9 cellular contexts compared by ENCODE assay signal in the genomic region with DNA sequence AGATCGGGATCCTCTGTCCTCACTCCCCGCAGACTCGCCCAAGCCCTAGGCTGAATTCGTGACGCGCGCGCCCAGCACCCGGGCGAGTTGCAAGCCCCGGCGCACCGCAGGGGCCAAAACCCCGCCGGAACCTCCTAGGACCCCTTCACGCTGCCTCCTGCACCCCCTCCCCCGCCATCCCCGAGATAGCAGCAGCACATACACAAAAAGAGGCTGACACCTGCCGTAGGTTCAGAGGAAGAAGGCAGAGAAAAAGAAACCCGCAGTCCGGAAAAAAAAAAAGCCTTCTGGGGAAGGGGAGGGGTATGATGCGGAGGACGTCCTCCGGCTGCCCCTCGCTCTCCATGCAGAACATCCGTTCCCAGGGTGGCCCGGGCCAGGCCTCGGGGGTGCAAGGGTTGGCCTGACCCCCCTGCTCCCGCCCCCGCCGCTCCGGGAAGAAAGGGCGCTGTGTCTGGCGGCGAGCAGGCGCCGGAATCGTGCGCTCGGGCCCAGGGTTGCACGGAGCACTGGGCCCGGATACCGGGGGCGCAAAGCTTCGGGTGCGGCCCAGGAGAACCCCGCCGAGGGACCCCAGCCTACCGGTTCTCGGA. TPM values are rescaled to one million over a fixed set of nuclear protein-coding genes. Genes with fewer than 3 reads are reported as not detected.
DNase-seq lines count a peak whose midpoint lies in the region; TF ChIP-seq lines count a peak whose summit lies in the region.
"Had no signal": no experiment of that assay in that cellular context is flagged by ENCODE, and none has a peak within 500 bp of the region (broad histone marks: within the 10 kb centered on the region; RNA-seq: fewer than 3 reads in every experiment).

No MANE protein-coding gene starts in this region.

- POLR2A ChIA-PET in activated CD4-positive, alpha-beta T cell treated with anti-CD3 and anti-CD28 coated beads, Interleukin-2, amount 10 ng/mL, durations not matched to agents 7 days and 5 days (lab: Charles Lee), result no interaction called here

- no peak overlapping the region for H3K27ac Mint-ChIP-seq in activated CD4-positive, alpha-beta T cell treated with anti-CD3 and anti-CD28 coated beads, Interleukin-2, amount 10 ng/mL, durations not matched to agents 7 days and 5 days

- H3K9me3 ChIP-seq in colonic mucosa (no peaks in the 10 kb centered on the region), transverse colon (no peaks in the 10 kb centered on the region)

- DNase-seq in activated CD4-positive, alpha-beta T cell treated with anti-CD3 and anti-CD28 coated beads, Interleukin-2, amount 10 ng/mL, durations not matched to agents 7 days and 5 days, result no peak
- DNase-seq in activated CD4-positive, alpha-beta T cell treated with anti-CD3 and anti-CD28 coated beads, Interleukin-2, amount 50 U/mL, for 4 hours, result no peak
- DNase-seq in colonic mucosa (no peak), medulla oblongata (ENCODE audit: extremely low spot score) (peak; percentile 13), transverse colon (no peak), CD1c-positive myeloid dendritic cell (ENCODE audit: extremely low spot score) (no peak), KG1 (lab: John Stamatoyannopoulos, UW) (no peak)
- DNase-seq in activated CD8-positive, alpha-beta memory T cell treated with anti-CD3 and anti-CD28 coated beads for 24 hours, result no peak

- no peaks in the 10 kb centered on the region for H3K36me3 Mint-ChIP-seq in activated CD4-positive, alpha-beta T cell treated with anti-CD3 and anti-CD28 coated beads, Interleukin-2, amount 10 ng/mL, durations not matched to agents 7 days and 5 days (ENCODE audit: low read depth)

- H3K27me3 Mint-ChIP-seq in activated CD4-positive, alpha-beta T cell treated with anti-CD3 and anti-CD28 coated beads, Interleukin-2, amount 10 ng/mL, durations not matched to agents 7 days and 5 days, result peaks cover 36% of the 10 kb centered on the region

- in situ Hi-C loops in transverse colon (cut with MboI; ENCODE audit: low pct_ligation_motif_present in 1 of 4, low pct_unique_long_range_greater_than_20kb in 1 of 4, low sequenced_read_pairs in 3 of 4), result no loop called here

- H3K27me3 ChIP-seq in colonic mucosa (peaks cover 14% of the 10 kb centered on the region), transverse colon (peaks cover 13% of the 10 kb centered on the region)

- peak overlapping the region in 1 of 2 donors; percentile 12 for H3K9ac ChIP-seq in colonic mucosa (ENCODE audit: low read depth in 2 of 2, low read length in 2 of 2)
- H3K9ac ChIP-seq: BLaER1 treated with 17β-estradiol and CSF1 and Interleukin-3, amounts not matched to agents 10 nM and 100 nM had no signal

- H3K4me1 ChIP-seq in colonic mucosa (no peaks in the 10 kb centered on the region), transverse colon (no peaks in the 10 kb centered on the region)

- CTCF ChIA-PET in activated CD4-positive, alpha-beta T cell treated with anti-CD3 and anti-CD28 coated beads, Interleukin-2, amount 10 ng/mL, durations not matched to agents 7 days and 5 days (lab: Charles Lee), result no interaction called here

- peaks cover 4% of the 10 kb centered on the region for H3K4me1 Mint-ChIP-seq in activated CD4-positive, alpha-beta T cell treated with anti-CD3 and anti-CD28 coated beads, Interleukin-2, amount 10 ng/mL, durations not matched to agents 7 days and 5 days

- WGBS in transverse colon (ENCODE audit: low coverage in 1 of 2), 2 donors, result 2% methylated on average over 50 of the region's 50 CpGs; no CpG with 5 or more reads in 1 of the 2 donors

- TF ChIP-seq CTCF in colonic mucosa (IDR thresholded peaks at IDR 0.05) (no peak), transverse colon (IDR thresholded peaks at IDR 0.05) (no peak)

- H3K4me3 Mint-ChIP-seq in activated CD4-positive, alpha-beta T cell treated with anti-CD3 and anti-CD28 coated beads, Interleukin-2, amount 10 ng/mL, durations not matched to agents 7 days and 5 days, result peak overlapping the region; percentile 54

- no peaks in the 10 kb centered on the region for H3K9me3 Mint-ChIP-seq in activated CD4-positive, alpha-beta T cell treated with anti-CD3 and anti-CD28 coated beads, Interleukin-2, amount 10 ng/mL, durations not matched to agents 7 days and 5 days

- peak overlapping the region; percentile 19 for H3K4me3 ChIP-seq in colonic mucosa
- peak overlapping the region in 3 of 4 donors; percentile 18 to 42 (median 23) for H3K4me3 ChIP-seq in transverse colon
- H3K4me3 ChIP-seq: BLaER1 treated with 17β-estradiol and CSF1 and Interleukin-3, amounts not matched to agents 10 nM and 100 nM had no signal

- TF ChIP-seq POLR2A in transverse colon (IDR thresholded peaks at IDR 0.05), result no peak

- H3K27ac ChIP-seq in colonic mucosa (no peak overlapping the region), transverse colon (peak overlapping the region in 3 of 4 donors; percentile 6 to 43 (median 31))
- H3K27ac ChIP-seq: BLaER1 treated with 17β-estradiol and CSF1 and Interleukin-3, amounts not matched to agents 10 nM and 100 nM had no signal

- intact Hi-C loops in colonic mucosa (cut with DNase I), result no loop called here
- intact Hi-C loops in transverse colon (cut with DNase I; ENCODE audit: low total_unique reads), result no loop called here

- no peak for TF ChIP-seq EP300 in transverse colon (IDR thresholded peaks at IDR 0.05; ENCODE audit: low read depth)

- H3K36me3 ChIP-seq in colonic mucosa, result no peaks in the 10 kb centered on the region
- H3K36me3 ChIP-seq in transverse colon, result no peaks in the 10 kb centered on the region
- H3K36me3 ChIP-seq: BLaER1 treated with 17β-estradiol and CSF1 and Interleukin-3, amounts not matched to agents 10 nM and 100 nM had no signal

RNA-seq across cellular contexts. Expression of a gene that starts 2.5 kb away (rescaled TPM):
- total RNA-seq in activated CD4-positive, alpha-beta T cell treated with anti-CD3 and anti-CD28 coated beads, Interleukin-2, amount 10 ng/mL, durations not matched to agents 7 days and 5 days, result under 1 TPM; 0.05 to 0.12 TPM
- 1 to 10 TPM in 1 of 2 donors, under 1 TPM in 1; 0.89 to 2.2 TPM for total RNA-seq in colonic mucosa
- 1 to 10 TPM in 2 of 4 donors, under 1 TPM in 1, not detected in 1; 0.96 to 1.7 (median 1.5) TPM for total RNA-seq in transverse colon
